ENCODE assay signal across 8 cellular contexts in genomic region chr5:172411423-172412111, GRCh38. TPM values are rescaled to one million over a fixed set of nuclear protein-coding genes. Genes with fewer than 3 reads are reported as not detected.
DNase-seq lines count a peak whose midpoint lies in the region; ATAC-seq, FAIRE-seq and TF ChIP-seq lines count a peak whose summit lies in the region.

No MANE protein-coding gene starts in this region.

- no peaks in the 10 kb centered on the region for H3K79me2 ChIP-seq in PC-9 (ENCODE audit: low read depth)

- TF ChIP-seq POLR2A in Peyer's patch (IDR thresholded peaks at IDR 0.05) (no peak), esophagus muscularis mucosa (IDR thresholded peaks at IDR 0.05; ENCODE audit: low read depth) (no peak), prostate gland (IDR thresholded peaks at IDR 0.05) (no peak)

- H3K4me2 ChIP-seq in PC-9 = no peak overlapping the region; the same call in 1 of the 2 replicates

- H3K27ac ChIP-seq in Peyer's patch = peak overlapping the region; percentile 59 to 77 (median 64)
- H3K27ac ChIP-seq in esophagus muscularis mucosa (replicated peaks in 1 of 4) = peak overlapping the region; percentile 78 to 92 (median 84)
- peak overlapping the region; percentile 62 for H3K27ac ChIP-seq in prostate gland
- H3K27ac ChIP-seq in PC-9 = no peak overlapping the region

- CTCF ChIA-PET in PC-9 (lab: Charles Lee) = no interaction called here

- no peaks in the 10 kb centered on the region for H4K20me1 ChIP-seq in PC-9 (ENCODE audit: insufficient read depth)

- 27% methylated on average over 7 of the region's 7 CpGs for WGBS in esophagus muscularis mucosa
- WGBS in prostate gland = 48% methylated on average over 7 of the region's 7 CpGs

- no peak for TF ChIP-seq EP300 in esophagus muscularis mucosa (IDR thresholded peaks at IDR 0.05)

- no TSS peak for BruUV-seq in PC-9 (replicated peaks; lab: Mats Ljungman, UMichigan)

- H3K4me3 ChIP-seq in Peyer's patch (no peak overlapping the region), esophagus muscularis mucosa (no peak overlapping the region), prostate gland (no peak overlapping the region), PC-9 (no peak overlapping the region)

- H3K27me3 ChIP-seq in Peyer's patch (no peaks in the 10 kb centered on the region), esophagus muscularis mucosa (no peaks in the 10 kb centered on the region), prostate gland (replicated peaks; ENCODE audit: insufficient read depth) (no peaks in the 10 kb centered on the region), PC-9 (ENCODE audit: insufficient read depth, low read depth) (no peaks in the 10 kb centered on the region)

- H3K4me1 ChIP-seq in Peyer's patch = peaks cover 0 to 8% (median 0%) of the 10 kb centered on the region in 4 donors
- H3K4me1 ChIP-seq in esophagus muscularis mucosa = peaks cover 43 to 78% (median 75%) of the 10 kb centered on the region in 4 donors
- no peaks in the 10 kb centered on the region for H3K4me1 ChIP-seq in prostate gland (replicated peaks)
- H3K4me1 ChIP-seq in PC-9 (replicated peaks; ENCODE audit: insufficient read depth) = peaks cover 78% of the 10 kb centered on the region

- no peaks in the 10 kb centered on the region for H3K9me2 ChIP-seq in PC-9 (ENCODE audit: insufficient read depth)

- intact Hi-C loops in esophagus muscularis mucosa (cut with DNase I) (no loop called here), prostate gland (cut with DNase I) (loop anchor here (5.0 kb wide), 1 partner anchor 41 kb away; the partner anchor contains the start of gene SH3PXD2B), PC-9 (cut with micrococcal nuclease; ENCODE audit: unreplicated experiment) (loop anchor here (2.0 to 5.0 kb wide), 4 partner anchors 41 to 451 kb away; no protein-coding TSS in a partner anchor)

- POLR2A ChIA-PET in PC-9 (lab: Charles Lee; ENCODE audit: unreplicated experiment) = interaction anchor here (0.6 kb wide), 1 partner anchor 652 kb away, joined by 7 read pairs; no protein-coding TSS in a partner anchor

- H2AFZ ChIP-seq in PC-9 = no peak overlapping the region

- H3K36me3 ChIP-seq in Peyer's patch (no peaks in the 10 kb centered on the region), esophagus muscularis mucosa (peaks cover 0 to 4% (median 0%) of the 10 kb centered on the region in 4 donors), prostate gland (no peaks in the 10 kb centered on the region), PC-9 (ENCODE audit: low read depth) (no peaks in the 10 kb centered on the region)

- TF ChIP-seq CTCF in Peyer's patch (IDR thresholded peaks at IDR 0.05) = no peak
- no peak for TF ChIP-seq CTCF in esophagus muscularis mucosa (IDR thresholded peaks at IDR 0.05)
- TF ChIP-seq CTCF in prostate gland (IDR thresholded peaks at IDR 0.05) = no peak
- no peak for TF ChIP-seq CTCF in PC-9 (conservative IDR thresholded peaks at IDR 0.05)

- no peak for FAIRE-seq in RCC 7860 (lab: Jason Lieb, UNC)

- DNase-seq in AG08395 (ENCODE audit: low spot score) (peak; percentile 32), Peyer's patch (no peak), esophagus muscularis mucosa (ENCODE audit: extremely low spot score) (no peak), prostate gland (ENCODE audit: low spot score) (no peak), PC-9 (no peak), RCC 7860 (ENCODE audit: low spot score) (no peak), NCI-H187 (lab: John Stamatoyannopoulos, UW) (no peak)

- ATAC-seq in GM21423 (IDR thresholded peaks at IDR 0.05; ENCODE audit: unreplicated experiment) = no peak

- H3F3A ChIP-seq in PC-9 (ENCODE audit: insufficient read depth, low read depth) = peaks cover 44% of the 10 kb centered on the region

- no peaks in the 10 kb centered on the region for H3K9me3 ChIP-seq in Peyer's patch
- no peaks in the 10 kb centered on the region for H3K9me3 ChIP-seq in esophagus muscularis mucosa
- H3K9me3 ChIP-seq in prostate gland = no peaks in the 10 kb centered on the region
- H3K9me3 ChIP-seq in PC-9 (ENCODE audit: insufficient read depth, low read depth) = no peaks in the 10 kb centered on the region

RNA-seq across cellular contexts. Expression of gene SH3PXD2B, which starts 42.8 kb away (rescaled TPM):
- total RNA-seq in Peyer's patch (10 to 100 TPM in 3 of 4 donors, 1 to 10 TPM in 1; 5.8 to 26.4 (median 11.7) TPM), esophagus muscularis mucosa (10 to 100 TPM; 41.5 to 66.5 (median 49.2) TPM), prostate gland (10 to 100 TPM; 15.8 to 38.0 TPM), PC-9 (2021) (26.1 and 29.3 TPM in 2 replicates)
